Comparison of ENCODE assay signal across 8 cellular contexts in genomic region chr3:119293761-119294401, GRCh38. TPM values are rescaled to one million over a fixed set of nuclear protein-coding genes. Genes with fewer than 3 reads are reported as not detected.
DNase-seq lines count a peak whose midpoint lies in the region; ATAC-seq, FAIRE-seq and TF ChIP-seq lines count a peak whose summit lies in the region.

Gene ARHGAP31, plus strand, starts transcription at chr3:119294383. Its CDS starts 522 bp downstream, at chr3:119294905.

- H3K4me1 ChIP-seq in K562 (replicated peaks in 1 of 2; ENCODE audit: control insufficient read depth in 2 of 2, insufficient read depth in 2 of 2, low read length in 2 of 2), result peaks cover 0 to 14% of the 10 kb centered on the region in 2 experiments; a peak in 2 of 5 replicates

- peak within 1 kb of the TSS; percentile 79 for H2AFZ ChIP-seq in K562 (ENCODE audit: low read depth, low read length)

- CTCF ChIA-PET in K562 (lab: Yijun Ruan, JAX; ENCODE audit: low intra/inter-chr PET ratio), result no interaction called here

- peak; percentile 82 for DNase-seq in ELR (ENCODE audit: low read depth)
- peak; percentile 77 for DNase-seq in KBM-7
- DNase-seq in UCSD-AML1 (lab: John Stamatoyannopoulos, UW; ENCODE audit: unreplicated experiment), result peak; percentile 78
- DNase-seq in K562 (ENCODE audit: extremely low read depth in 1 of 4, low spot score in 3 of 4), result peak in 3 of 4 experiments; percentile 8 to 41 (median 26)
- no peak for DNase-seq in globus pallidus (ENCODE audit: low spot score)

- H3K27ac ChIP-seq in K562 (ENCODE audit: extremely low read depth, low read depth, low read length) (no peak within 1 kb of the TSS), skin epidermis (peak within 1 kb of the TSS; percentile 81 to 99 (median 95))

- H4K20me1 ChIP-seq in K562 (replicated peaks; ENCODE audit: control insufficient read depth, insufficient read depth, low read length), result no peaks in the 10 kb centered on the region

- no peak for TF ChIP-seq EP300 in K562 (IDR thresholded peaks at IDR 0.05; ENCODE audit: low read length)

- no peaks in the 10 kb centered on the region; a peak in 1 of 5 replicates for H3K27me3 ChIP-seq in K562 (ENCODE audit: control insufficient read depth in 2 of 2, insufficient read depth in 2 of 2, low read length in 2 of 2)

- H3K36me3 ChIP-seq in K562 (ENCODE audit: control insufficient read depth, insufficient read depth, low read length), result no peaks in the 10 kb centered on the region

- no peak for TF ChIP-seq RAD21 in K562 (CRISPR knock-in tag; conservative IDR thresholded peaks at IDR 0.05 in 1 of 2, IDR thresholded peaks at IDR 0.05 in 1 of 2)

- H3K4me2 ChIP-seq in K562 (ENCODE audit: insufficient read depth, low read length), result peak within 1 kb of the TSS; percentile 68

- no TSS peak for BruUV-seq in K562 (replicated peaks; lab: Mats Ljungman, UMichigan)

- no peaks in the 10 kb centered on the region for H3K79me2 ChIP-seq in K562 (ENCODE audit: control insufficient read depth, insufficient read depth, low read length)

- intact Hi-C loops in K562 (cut with micrococcal nuclease), result no loop called here

- H3K9me1 ChIP-seq in K562 (ENCODE audit: control insufficient read depth, insufficient read depth, low read length), result no peaks in the 10 kb centered on the region

- FAIRE-seq in K562 (lab: Jason Lieb, UNC), result no peak

- WGBS in K562 (ENCODE audit: insufficient coverage, low coverage, missing lambda C conversion rate), result 2% methylated on average over 17 of the region's 33 CpGs

- H3K9ac ChIP-seq in K562 (ENCODE audit: insufficient read depth in 1 of 2, low read depth in 2 of 2, low read length in 2 of 2), result peak within 1 kb of the TSS in 1 of 2 experiments; percentile 81; a peak in 1 of 4 replicates

- in situ Hi-C loops in KBM-7 (cut with MboI; ENCODE audit: low pct_unique_long_range_greater_than_20kb, low sequenced_read_pairs), result no loop called here
- in situ Hi-C loops in K562 (cut with MboI), result no loop called here

- peak within 1 kb of the TSS; percentile 27 for H3K4me3 ChIP-seq in K562
- H3K4me3 ChIP-seq in iPS-18c (ENCODE audit: insufficient read depth, low read depth, low read length), result peak within 1 kb of the TSS; percentile 47
- H3K4me3 ChIP-seq in skin epidermis, result peak within 1 kb of the TSS; percentile 54 to 78 (median 66)

- POLR2A ChIA-PET in K562 (lab: Yijun Ruan, JAX), result interaction anchor here (0.6 kb wide), 1 partner anchor 53 kb away, joined by 3 read pairs; the partner anchor contains the start of gene B4GALT4

- ATAC-seq in GM21529 (IDR thresholded peaks at IDR 0.05; ENCODE audit: unreplicated experiment) (peak; percentile 43), K562 (peak; percentile 86)

- H3K9me3 ChIP-seq in K562 (replicated peaks; ENCODE audit: control insufficient read depth, insufficient read depth, low read depth, low read length) (no peaks in the 10 kb centered on the region), iPS-18c (ENCODE audit: control insufficient read depth, insufficient read depth, low read length) (no peaks in the 10 kb centered on the region)

- no peak for TF ChIP-seq POLR2A in K562 (conservative IDR thresholded peaks at IDR 0.05)

- no peak for TF ChIP-seq CTCF in K562 (IDR thresholded peaks at IDR 0.05 in 2 of 3, conservative IDR thresholded peaks at IDR 0.05 in 1 of 3; ENCODE audit: insufficient read depth in 2 of 3, low read depth in 1 of 3, low read length in 3 of 3)

TF ChIP-seq in K562, 482 proteins besides CTCF, POLR2A, EP300 and RAD21 (continues in another document):
- peak; percentile 24 to 30; a peak in 2 of 4 replicates for TF ChIP-seq NRF1 (conservative IDR thresholded peaks at IDR 0.05 in 1 of 2, IDR thresholded peaks at IDR 0.05 in 1 of 2)
- no peak for TF ChIP-seq ARID4B (CRISPR knock-in tag; IDR thresholded peaks at IDR 0.05)
- TF ChIP-seq TCF7 (IDR thresholded peaks at IDR 0.05; ENCODE audit: borderline replicate concordance), result no peak
- peak; percentile 38; the same call in 1 of the 2 replicates for TF ChIP-seq CXXC5 (CRISPR knock-in tag; IDR thresholded peaks at IDR 0.05)
- TF ChIP-seq POLR2G (IDR thresholded peaks at IDR 0.05; ENCODE audit: low read depth, low read length), result 0 out of 2 replicates have a peak, but pooled peaks have one; percentile 22
- no peak for TF ChIP-seq ZMIZ1 (IDR thresholded peaks at IDR 0.05; ENCODE audit: low read depth in 2 of 2, low read length in 2 of 2)
- peak; percentile 48 for TF ChIP-seq HNRNPLL (IDR thresholded peaks at IDR 0.05; ENCODE audit: low read depth, low read length, poor library complexity, severe bottlenecking)
- no peak for TF ChIP-seq SRSF3 (IDR thresholded peaks at IDR 0.05; ENCODE audit: insufficient read depth, low read length)
- TF ChIP-seq ZBTB7A (IDR thresholded peaks at IDR 0.05; ENCODE audit: borderline replicate concordance, control insufficient read depth, low read depth, low read length), result 0 out of 2 replicates have a peak, but pooled peaks have one; percentile 17
- TF ChIP-seq DNMT1 (IDR thresholded peaks at IDR 0.05), result no peak
- no peak for TF ChIP-seq PML (IDR thresholded peaks at IDR 0.05; ENCODE audit: low read length)
- peak; percentile 23; the same call in 1 of the 2 replicates for TF ChIP-seq EGR1 (conservative IDR thresholded peaks at IDR 0.05)

RNA-seq across cellular contexts. Expression of gene ARHGAP31, which starts in this region (rescaled TPM):
- total RNA-seq in K562 (2011; cell fraction: chromatin; rRNA removed; ENCODE audit: low replicate concordance), result not detected in 2 replicates
- under 0.01 TPM in 1 of 2 replicates, not detected in the other for total RNA-seq in K562 (2011; cell fraction: nucleolus; rRNA removed)
- total RNA-seq in K562 (2011; cell fraction: nucleoplasm; rRNA removed), result not detected in 2 replicates
- total RNA-seq in K562 (2014; rRNA removed), result not detected in 2 replicates
- 0.11 TPM in 1 of 2 replicates, not detected in the other for total RNA-seq in K562 (2014; rRNA removed; fragmentation: Illumina TruSeq; extraction: Trizol)
- total RNA-seq in K562 (2015; rRNA removed; fragmentation: Illumina TruSeq; extraction: Trizol), result not detected in 2 replicates
- total RNA-seq in K562 (2021), result 0.13 and 0.38 TPM in 2 replicates
- polyA plus RNA-seq in K562 (2011; rRNA removed), result not detected in 2 replicates
- 0.01 TPM in 2 replicates for polyA plus RNA-seq in K562 (2011; cell fraction: cytosol; rRNA removed)
- not detected in 2 replicates for polyA plus RNA-seq in K562 (2011; cell fraction: nucleus; rRNA removed)
- polyA plus RNA-seq in K562 (2012), result 0.03 and 0.08 TPM in 2 replicates
- 0.01 TPM in 1 of 2 replicates, not detected in the other for polyA plus RNA-seq in K562 (2014; fragmentation: Illumina TruSeq; extraction: Trizol)
- polyA plus RNA-seq in K562 (2014; fragmentation: Nextera tagmentation; extraction: Ambion mirVana), result under 1 TPM; under 0.01 to 0.01 TPM
- not detected in 2 replicates for polyA plus RNA-seq in K562 (2014; rRNA removed)
- polyA minus RNA-seq in K562 (2011; rRNA and poly(A)+ RNA removed), result 0.03 TPM in 1 of 2 replicates, not detected in the other
- not detected in 2 replicates for polyA minus RNA-seq in K562 (2011; cell fraction: cytosol; rRNA and poly(A)+ RNA removed)
- not detected in 2 replicates for polyA minus RNA-seq in K562 (2011; cell fraction: nucleus; rRNA and poly(A)+ RNA removed)

Comparison
In these comparisons a context has a peak if more than half of its experiments do, and no peak if none do; other contexts are left out.
1. Peak in DNase-seq, ATAC-seq, H3K4me3 ChIP-seq and H3K4me2 ChIP-seq in K562; RNA of the gene not detected or under 1 TPM.